Comparison of ENCODE assay signal across 15 cellular contexts in genomic region chr7:45592230-45592991, GRCh38. TPM values are rescaled to one million over a fixed set of nuclear protein-coding genes. Genes with fewer than 3 reads are reported as not detected.
"Had no signal": no experiment of that assay in that cellular context is flagged by ENCODE, and none has a peak within 500 bp of the region (broad histone marks: within the 10 kb centered on the region; RNA-seq: fewer than 3 reads in every experiment).

No MANE protein-coding gene starts in this region.

- H3K4me3 ChIP-seq: esophagus muscularis mucosa, left lung, smooth muscle cell, transverse colon had no signal

- H3K4me1 ChIP-seq: esophagus muscularis mucosa, left lung, parathyroid adenoma, transverse colon had no signal

- H3K27ac ChIP-seq: esophagus muscularis mucosa, left lung, parathyroid adenoma, transverse colon had no signal

- H3K4me1 Mint-ChIP-seq: activated naive CD4-positive, alpha-beta T cell treated with anti-CD3 and anti-CD28 coated beads, Interleukin-2, amount 10 ng/mL, durations not matched to agents 7 days and 5 days; stimulated activated naive B cell treated with anti-CD40 and anti-IgM and Interleukin-4, amounts not matched to agents 10 μg/mL and 1 μg/mL and 100 μg/mL, for 72 hours; T-helper 17 cell had no signal

- FAIRE-seq: endometrium had no signal

- H3K9me3 Mint-ChIP-seq: activated naive CD4-positive, alpha-beta T cell treated with anti-CD3 and anti-CD28 coated beads, Interleukin-2, amount 10 ng/mL, durations not matched to agents 7 days and 5 days; neural crest cell; stimulated activated naive B cell treated with anti-CD40 and anti-IgM and Interleukin-4, amounts not matched to agents 10 μg/mL and 1 μg/mL and 100 μg/mL, for 72 hours had no signal

- H3K27ac Mint-ChIP-seq: activated naive CD4-positive, alpha-beta T cell treated with anti-CD3 and anti-CD28 coated beads, Interleukin-2, amount 10 ng/mL, durations not matched to agents 7 days and 5 days; stimulated activated naive B cell treated with anti-CD40 and anti-IgM and Interleukin-4, amounts not matched to agents 10 μg/mL and 1 μg/mL and 100 μg/mL, for 72 hours; T-helper 17 cell had no signal

- H3K27me3 Mint-ChIP-seq: activated naive CD4-positive, alpha-beta T cell treated with anti-CD3 and anti-CD28 coated beads, Interleukin-2, amount 10 ng/mL, durations not matched to agents 7 days and 5 days had no signal

- DNase-seq: activated naive CD4-positive, alpha-beta T cell treated with anti-CD3 and anti-CD28 coated beads, Interleukin-2, amount 10 ng/mL, durations not matched to agents 7 days and 5 days; caudate nucleus; dermis blood vessel endothelial cell; left lung; mesenchymal stem cell; stimulated activated naive B cell treated with anti-CD40 and anti-IgM and Interleukin-4, amounts not matched to agents 10 μg/mL and 1 μg/mL and 100 μg/mL, for 72 hours; substantia nigra; T-helper 17 cell; transverse colon had no signal

- H3K36me3 ChIP-seq: esophagus muscularis mucosa, left lung, transverse colon had no signal

- H3K9ac ChIP-seq: parathyroid adenoma had no signal

- ATAC-seq: left lung; Right ventricle myocardium inferior; stimulated activated naive B cell treated with anti-CD40 and anti-IgM and Interleukin-4, amounts not matched to agents 10 μg/mL and 1 μg/mL and 100 μg/mL, for 72 hours; T-helper 17 cell had no signal

- H3K4me3 Mint-ChIP-seq: activated naive CD4-positive, alpha-beta T cell treated with anti-CD3 and anti-CD28 coated beads, Interleukin-2, amount 10 ng/mL, durations not matched to agents 7 days and 5 days; neural crest cell; stimulated activated naive B cell treated with anti-CD40 and anti-IgM and Interleukin-4, amounts not matched to agents 10 μg/mL and 1 μg/mL and 100 μg/mL, for 72 hours; T-helper 17 cell had no signal

- H3K9me3 ChIP-seq: esophagus muscularis mucosa, left lung, transverse colon had no signal

- H3K36me3 Mint-ChIP-seq: activated naive CD4-positive, alpha-beta T cell treated with anti-CD3 and anti-CD28 coated beads, Interleukin-2, amount 10 ng/mL, durations not matched to agents 7 days and 5 days; stimulated activated naive B cell treated with anti-CD40 and anti-IgM and Interleukin-4, amounts not matched to agents 10 μg/mL and 1 μg/mL and 100 μg/mL, for 72 hours had no signal

RNA-seq across cellular contexts. Expression of gene ADCY1, which starts 18.2 kb away (rescaled TPM):
- total RNA-seq: T-helper 17 cell had no signal
- polyA plus RNA-seq: smooth muscle cell had no signal
